22 cellular contexts compared by ENCODE assay signal in the genomic region with DNA sequence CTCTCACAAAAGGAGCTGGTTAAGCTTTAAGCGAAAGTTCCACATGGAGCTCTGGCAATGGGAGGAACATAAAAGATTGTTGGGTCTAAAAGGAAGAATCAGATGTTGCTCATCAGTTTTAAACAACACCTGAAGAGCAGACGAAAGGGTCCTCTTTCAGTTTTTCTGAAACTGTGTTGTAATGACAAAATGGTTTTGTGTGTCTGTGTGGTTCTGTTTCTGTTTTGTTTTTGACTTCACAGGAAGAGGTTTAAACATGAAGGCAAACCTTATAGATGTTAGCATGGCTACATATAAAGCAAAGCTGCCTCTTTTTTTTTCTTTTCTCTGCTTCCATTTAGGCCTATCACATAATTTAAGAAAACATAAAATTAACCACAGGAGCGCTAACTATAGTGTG.
"Had no signal": no experiment of that assay in that cellular context is flagged by ENCODE, and none has a peak within 500 bp of the region (broad histone marks: within the 10 kb centered on the region; RNA-seq: fewer than 3 reads in every experiment).

No MANE protein-coding gene starts in this region.

- H3K4me3 ChIP-seq: colonic mucosa, left ventricle myocardium inferior, lower lobe of right lung, psoas muscle, testis, transverse colon had no signal

- H3K4me1 ChIP-seq: colonic mucosa, foreskin keratinocyte, lower lobe of right lung, psoas muscle, testis, transverse colon had no signal

- H3K4me3 Mint-ChIP-seq: endodermal cell; memory B cell; mesothelial cell of epicardium; nephron; stimulated activated naive B cell treated with anti-CD40 and anti-IgM and Interleukin-4, amounts not matched to agents 10 μg/mL and 1 μg/mL and 100 μg/mL, for 72 hours; stimulated activated naive CD8-positive, alpha-beta T cell treated with anti-CD3 and anti-CD28 coated beads, Interleukin-15, amount 100 ng/mL, for 72 hours had no signal

- H3K27me3 Mint-ChIP-seq: memory B cell; stimulated activated naive B cell treated with anti-CD40 and anti-IgM and Interleukin-4, amounts not matched to agents 10 μg/mL and 1 μg/mL and 100 μg/mL, for 72 hours; stimulated activated naive CD8-positive, alpha-beta T cell treated with anti-CD3 and anti-CD28 coated beads, Interleukin-15, amount 100 ng/mL, for 72 hours had no signal

- DNase-seq: colonic mucosa; effector CD4-positive, alpha-beta T cell; endodermal cell; erythroblast; foreskin keratinocyte; immature natural killer cell; left cardiac atrium; left ventricle myocardium inferior; lower lobe of right lung; psoas muscle; retina; stimulated activated CD4-positive, alpha-beta T cell treated with anti-CD3 and anti-CD28 coated beads, Interleukin-2, amount 100 ng/mL, for 24 hours; stimulated activated CD4-positive, alpha-beta T cell treated with anti-CD3 and anti-CD28 coated beads, Interleukin-4, amount 100 ng/mL, for 4 hours; stimulated activated naive B cell treated with anti-CD40 and anti-IgM and Interleukin-4, amounts not matched to agents 10 μg/mL and 1 μg/mL and 100 μg/mL, for 72 hours; stimulated activated naive CD8-positive, alpha-beta T cell treated with anti-CD3 and anti-CD28 coated beads, Interleukin-15, amount 100 ng/mL, for 72 hours; testis; transverse colon had no signal

- H3K36me3 ChIP-seq: colonic mucosa, left ventricle myocardium inferior, lower lobe of right lung, neutrophil, transverse colon had no signal

- H3K36me3 Mint-ChIP-seq: immature natural killer cell; memory B cell; mesothelial cell of epicardium; stimulated activated naive B cell treated with anti-CD40 and anti-IgM and Interleukin-4, amounts not matched to agents 10 μg/mL and 1 μg/mL and 100 μg/mL, for 72 hours had no signal

- H3K9me3 Mint-ChIP-seq: endodermal cell, mesothelial cell of epicardium, nephron had no signal

- H3K27ac ChIP-seq: colonic mucosa, foreskin keratinocyte, lower lobe of right lung, neutrophil, psoas muscle, testis, transverse colon had no signal

- H3K27ac Mint-ChIP-seq: endodermal cell; memory B cell; mesothelial cell of epicardium; nephron; stimulated activated naive B cell treated with anti-CD40 and anti-IgM and Interleukin-4, amounts not matched to agents 10 μg/mL and 1 μg/mL and 100 μg/mL, for 72 hours had no signal

- H3K9me3 ChIP-seq: colonic mucosa, left ventricle myocardium inferior, lower lobe of right lung, neutrophil, psoas muscle, testis, transverse colon had no signal

- H3K27me3 ChIP-seq: colonic mucosa, foreskin keratinocyte, neutrophil, testis, transverse colon had no signal

- ATAC-seq: foreskin keratinocyte; left cardiac atrium; lower lobe of right lung; psoas muscle; sciatic nerve; stimulated activated naive B cell treated with anti-CD40 and anti-IgM and Interleukin-4, amounts not matched to agents 10 μg/mL and 1 μg/mL and 100 μg/mL, for 72 hours; stimulated activated naive CD8-positive, alpha-beta T cell treated with anti-CD3 and anti-CD28 coated beads, Interleukin-15, amount 100 ng/mL, for 72 hours had no signal

- H3K4me1 Mint-ChIP-seq: memory B cell; stimulated activated naive B cell treated with anti-CD40 and anti-IgM and Interleukin-4, amounts not matched to agents 10 μg/mL and 1 μg/mL and 100 μg/mL, for 72 hours; stimulated activated naive CD8-positive, alpha-beta T cell treated with anti-CD3 and anti-CD28 coated beads, Interleukin-15, amount 100 ng/mL, for 72 hours had no signal
